Comparison of ENCODE assay signal across 20 cellular contexts in the genomic region with DNA sequence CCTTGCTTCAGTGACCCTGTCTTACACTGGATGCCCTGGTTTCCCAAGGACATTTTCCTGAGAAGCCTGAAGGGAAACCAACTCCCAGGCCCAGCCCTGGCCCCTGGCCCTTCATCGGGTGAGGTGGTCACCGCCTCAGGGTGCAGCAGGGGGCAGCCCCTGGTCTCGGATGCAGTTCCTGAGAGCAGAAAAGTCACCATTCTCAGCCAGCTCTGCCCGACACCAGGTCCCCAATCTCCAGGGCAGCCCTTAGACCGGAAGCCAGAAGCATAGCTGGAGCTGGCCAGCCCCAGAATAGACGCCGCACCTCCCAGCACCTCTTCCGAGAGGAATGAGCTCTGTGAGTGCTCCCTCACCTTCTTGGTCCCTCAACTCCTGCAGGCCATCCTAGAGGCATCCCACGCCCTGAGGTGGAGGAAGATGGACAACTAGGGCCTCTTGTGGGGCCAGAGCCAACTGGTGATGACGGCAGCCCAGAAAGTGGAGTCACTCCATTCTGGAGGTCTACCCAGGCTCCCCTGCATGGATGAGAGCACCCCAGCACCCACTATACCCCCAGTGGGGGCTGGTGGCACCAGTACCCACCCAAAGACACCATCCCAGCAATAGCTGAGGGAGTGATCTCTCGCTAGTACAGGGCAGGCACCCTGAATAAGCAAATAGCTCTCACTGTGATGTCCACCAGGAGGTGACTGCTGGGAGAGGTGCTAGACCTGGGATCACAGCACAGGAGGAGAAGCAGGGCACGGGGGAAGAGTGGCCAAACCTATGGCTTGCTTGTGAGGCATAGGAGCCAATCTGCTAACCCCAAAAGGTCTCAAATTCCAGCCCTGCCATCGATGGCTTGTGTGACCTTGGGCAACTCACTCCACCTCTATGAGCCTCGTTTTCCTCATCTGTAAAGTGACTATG.
"Had no signal": no experiment of that assay in that cellular context is flagged by ENCODE, and none has a peak within 500 bp of the region (broad histone marks: within the 10 kb centered on the region; RNA-seq: fewer than 3 reads in every experiment).

No MANE protein-coding gene starts in this region.

- H3K27ac ChIP-seq: coronary artery, gastrocnemius medialis, heart left ventricle, parathyroid adenoma had no signal

- H3K4me3 Mint-ChIP-seq: activated naive CD4-positive, alpha-beta T cell treated with anti-CD3 and anti-CD28 coated beads, Interleukin-2, amount 10 ng/mL, durations not matched to agents 7 days and 5 days; activated naive CD8-positive, alpha-beta T cell treated with anti-CD3 and anti-CD28 coated beads, Interleukin-2, amount 50 U/mL, for 24 hours; brain; central memory CD8-positive, alpha-beta T cell; naive thymus-derived CD8-positive, alpha-beta T cell had no signal

- H3K36me3 ChIP-seq: gastrocnemius medialis, heart left ventricle had no signal

- H3K9me3 Mint-ChIP-seq: activated naive CD4-positive, alpha-beta T cell treated with anti-CD3 and anti-CD28 coated beads, Interleukin-2, amount 10 ng/mL, durations not matched to agents 7 days and 5 days; activated naive CD8-positive, alpha-beta T cell treated with anti-CD3 and anti-CD28 coated beads, Interleukin-2, amount 50 U/mL, for 24 hours; central memory CD8-positive, alpha-beta T cell had no signal

- H3K9me3 ChIP-seq: gastrocnemius medialis, SK-N-SH had no signal

- H3K36me3 Mint-ChIP-seq: activated naive CD4-positive, alpha-beta T cell treated with anti-CD3 and anti-CD28 coated beads, Interleukin-2, amount 10 ng/mL, durations not matched to agents 7 days and 5 days had no signal

- H3K27me3 ChIP-seq: gastrocnemius medialis, heart left ventricle had no signal

- ATAC-seq: activated CD4-positive, CD25-positive, alpha-beta regulatory T cell treated with anti-CD3 and anti-CD28 coated beads, Interleukin-2, amount 50 U/mL, for 24 hours; activated naive CD8-positive, alpha-beta T cell treated with anti-CD3 and anti-CD28 coated beads, Interleukin-2, amount 50 U/mL, for 24 hours; gastrocnemius medialis; naive thymus-derived CD8-positive, alpha-beta T cell had no signal

- DNase-seq: activated effector memory CD4-positive, alpha-beta T cell treated with Interleukin-2 at 50 U/mL for 16 hours; activated naive CD4-positive, alpha-beta T cell treated with anti-CD3 and anti-CD28 coated beads, Interleukin-2, amount 10 ng/mL, durations not matched to agents 7 days and 5 days; activated naive CD8-positive, alpha-beta T cell treated with anti-CD3 and anti-CD28 coated beads, Interleukin-2, amount 50 U/mL, for 24 hours; activated T-cell treated with anti-CD3 and anti-CD28 coated beads, Interleukin-2, amount 50 U/mL, for 48 hours; anterior cingulate cortex; kidney glomerular epithelial cell; mesendoderm; SK-N-SH; stimulated activated naive CD4-positive, alpha-beta T cell; T-helper 1 cell; T1000; trophoblast cell had no signal

- H3K4me1 Mint-ChIP-seq: activated naive CD4-positive, alpha-beta T cell treated with anti-CD3 and anti-CD28 coated beads, Interleukin-2, amount 10 ng/mL, durations not matched to agents 7 days and 5 days; brain had no signal

- H3K27ac Mint-ChIP-seq: activated naive CD4-positive, alpha-beta T cell treated with anti-CD3 and anti-CD28 coated beads, Interleukin-2, amount 10 ng/mL, durations not matched to agents 7 days and 5 days; activated naive CD8-positive, alpha-beta T cell treated with anti-CD3 and anti-CD28 coated beads, Interleukin-2, amount 50 U/mL, for 24 hours; brain had no signal

- H3K27me3 Mint-ChIP-seq: activated naive CD8-positive, alpha-beta T cell treated with anti-CD3 and anti-CD28 coated beads, Interleukin-2, amount 50 U/mL, for 24 hours; central memory CD8-positive, alpha-beta T cell; naive thymus-derived CD8-positive, alpha-beta T cell had no signal

- H3K4me3 ChIP-seq: coronary artery, gastrocnemius medialis, heart left ventricle had no signal

- H3K4me1 ChIP-seq: gastrocnemius medialis, parathyroid adenoma had no signal
